In the genomic region with DNA sequence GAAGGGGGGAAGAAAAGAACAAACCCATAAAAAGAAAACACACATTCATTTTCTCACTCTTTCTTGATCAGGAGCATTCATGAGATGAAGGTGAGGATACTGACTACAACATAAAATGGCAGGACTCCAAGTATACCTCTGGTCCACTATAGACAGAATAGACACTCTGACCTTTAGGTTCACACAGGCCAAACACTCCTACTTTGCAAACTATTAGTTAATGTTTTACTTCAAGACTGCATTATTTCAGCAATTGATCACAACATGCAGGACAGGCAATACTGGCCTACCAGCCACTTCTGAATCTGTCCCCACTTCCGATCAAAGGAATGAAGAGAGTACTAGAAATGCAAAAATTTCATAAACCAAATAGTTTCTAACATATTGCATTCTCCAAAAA, we compare ENCODE assay signal across 18 cellular contexts.
"Had no signal": no experiment of that assay in that cellular context is flagged by ENCODE, and none has a peak within 500 bp of the region (broad histone marks: within the 10 kb centered on the region; RNA-seq: fewer than 3 reads in every experiment).

No MANE protein-coding gene starts in this region.

- H3K36me3 ChIP-seq: left lung, lower lobe of right lung, sigmoid colon, thoracic aorta had no signal

- ATAC-seq: heart left ventricle, left lung, lower lobe of right lung had no signal

- H3K27ac ChIP-seq: heart left ventricle, left lung, lower lobe of right lung, sigmoid colon, skin epidermis, stomach, thoracic aorta had no signal

- DNase-seq: foreskin melanocyte; heart left ventricle; hippocampal formation; left lung; lower lobe of right lung; naive B cell; occipital lobe; sigmoid colon; stimulated activated CD4-positive, alpha-beta T cell treated with anti-CD3 and anti-CD28 coated beads, Interleukin-12 subunit alpha, Interleukin-12 subunit beta, amount 100 ng/mL, for 4 hours; stimulated activated naive CD4-positive, alpha-beta T cell; stomach; substantia nigra; trophoblast cell had no signal

- H3K36me3 Mint-ChIP-seq: mesothelial cell of epicardium had no signal

- H3K4me3 Mint-ChIP-seq: memory B cell, mesothelial cell of epicardium, naive B cell, nephron had no signal

- H3K9me3 ChIP-seq: heart left ventricle, left lung, lower lobe of right lung, sigmoid colon, stomach, thoracic aorta had no signal

- H3K9me3 Mint-ChIP-seq: memory B cell, mesothelial cell of epicardium, naive B cell, nephron had no signal

- H3K4me3 ChIP-seq: heart left ventricle, left lung, lower lobe of right lung, sigmoid colon, skin epidermis, stomach, thoracic aorta had no signal

- H3K27me3 Mint-ChIP-seq: memory B cell, naive B cell had no signal

- H3K27me3 ChIP-seq: heart left ventricle, left lung, sigmoid colon, stomach had no signal

- H3K27ac Mint-ChIP-seq: memory B cell, mesothelial cell of epicardium, nephron had no signal
